Comparison of ENCODE assay signal across 8 cellular contexts in genomic region chr7:101952355-101953247, GRCh38.
DNase-seq lines count a peak whose midpoint lies in the region; ATAC-seq and TF ChIP-seq lines count a peak whose summit lies in the region.

No MANE protein-coding gene starts in this region.

- TF ChIP-seq CTCF in cardiac fibroblast (IDR thresholded peaks at IDR 0.05; ENCODE audit: low read depth, low read length), result no peak

- peak; percentile 87 for DNase-seq in AG08395 (ENCODE audit: low spot score)
- no peak for DNase-seq in Karpas-422
- DNase-seq in cardiac fibroblast (ENCODE audit: low read depth in 2 of 2), result peak; percentile 80 to 84
- DNase-seq in posterior vena cava (ENCODE audit: low spot score), result no peak
- no peak for DNase-seq in NCI-H1417 (lab: John Stamatoyannopoulos, UW)
- DNase-seq in HEK293T (ENCODE audit: extremely low spot score), result no peak

- CTCF ChIA-PET in HEK293T (lab: Yijun Ruan, JAX), result no interaction called here

- peak overlapping the region; percentile 96 for H3K27ac ChIP-seq in Karpas-422 (ENCODE audit: low read length)
- peak overlapping the region; percentile 93 for H3K27ac ChIP-seq in muscle layer of colon (ENCODE audit: low read depth, low read length)

- H3K4me2 ChIP-seq in Karpas-422 (ENCODE audit: low read depth, low read length, poor library complexity, severe bottlenecking), result peak overlapping the region; percentile 24

- no peak overlapping the region for H3K4me3 ChIP-seq in Karpas-422 (ENCODE audit: low read length)
- no peak overlapping the region for H3K4me3 ChIP-seq in cardiac fibroblast (replicated peaks in 1 of 2; ENCODE audit: low read depth in 2 of 2, low read length in 2 of 2)
- peak overlapping the region in 1 of 2 donors; percentile 17 for H3K4me3 ChIP-seq in muscle layer of colon (ENCODE audit: low read depth in 1 of 2, low read length in 2 of 2)

- no peaks in the 10 kb centered on the region for H3K9me2 ChIP-seq in Karpas-422 (replicated peaks; ENCODE audit: insufficient read depth, low read length)

- H3K4me1 ChIP-seq in Karpas-422 (ENCODE audit: low read length), result peaks cover 83% of the 10 kb centered on the region
- peaks cover 63% of the 10 kb centered on the region for H3K4me1 ChIP-seq in muscle layer of colon (ENCODE audit: insufficient read depth, low read length)

- no peaks in the 10 kb centered on the region for H3K36me3 ChIP-seq in Karpas-422 (ENCODE audit: insufficient read depth, low read length)
- no peaks in the 10 kb centered on the region for H3K36me3 ChIP-seq in muscle layer of colon (ENCODE audit: insufficient read depth, low read length)

- H3K27me3 ChIP-seq in Karpas-422 (ENCODE audit: low read length) (no peaks in the 10 kb centered on the region), muscle layer of colon (ENCODE audit: control insufficient read depth in 1 of 2, insufficient read depth in 2 of 2, low read length in 2 of 2) (no peaks in the 10 kb centered on the region)

- POLR2A ChIA-PET in HEK293T (lab: Yijun Ruan, JAX), result interaction anchor here (0.6 kb wide), 1 partner anchor 52 kb away, joined by 3 read pairs; no protein-coding TSS in a partner anchor

- H3K9ac ChIP-seq in Karpas-422 (ENCODE audit: low read length) (peak overlapping the region; percentile 50), muscle layer of colon (ENCODE audit: low read length) (peak overlapping the region; percentile 49)

- intact Hi-C loops in posterior vena cava (cut with DNase I), result no loop called here

- H2AFZ ChIP-seq in Karpas-422 (ENCODE audit: low read length), result no peak overlapping the region

- no peak for ATAC-seq in HG03108 (IDR thresholded peaks at IDR 0.05; ENCODE audit: unreplicated experiment)

- H3K9me3 ChIP-seq in Karpas-422 (ENCODE audit: low read length) (no peaks in the 10 kb centered on the region), muscle layer of colon (ENCODE audit: low read length) (no peaks in the 10 kb centered on the region)

- H3K79me2 ChIP-seq in Karpas-422 (ENCODE audit: low read length), result peaks cover 69% of the 10 kb centered on the region

- no peaks in the 10 kb centered on the region for H4K20me1 ChIP-seq in Karpas-422 (ENCODE audit: insufficient read depth, low read depth, low read length)

TF ChIP-seq in HEK293T, 16 proteins besides CTCF, POLR2A, EP300 and RAD21:
- TF ChIP-seq TARDBP (IDR thresholded peaks at IDR 0.05) (no peak), HDGF (IDR thresholded peaks at IDR 0.05; ENCODE audit: borderline replicate concordance) (no peak), FOXK2 (IDR thresholded peaks at IDR 0.05) (no peak), CTBP1 (IDR thresholded peaks at IDR 0.05; ENCODE audit: borderline replicate concordance) (no peak), PKNOX1 (IDR thresholded peaks at IDR 0.05) (no peak), ZNF384 (IDR thresholded peaks at IDR 0.05) (no peak), SUZ12 (IDR thresholded peaks at IDR 0.05) (no peak), BHLHE40 (IDR thresholded peaks at IDR 0.05; ENCODE audit: borderline replicate concordance) (no peak), L3MBTL2 (conservative IDR thresholded peaks at IDR 0.05) (no peak), FOXM1 (IDR thresholded peaks at IDR 0.05; ENCODE audit: borderline replicate concordance) (no peak), FOXA1 (IDR thresholded peaks at IDR 0.05) (no peak), ARNT (IDR thresholded peaks at IDR 0.05) (no peak), ELF4 (IDR thresholded peaks at IDR 0.05) (no peak), LEF1 (IDR thresholded peaks at IDR 0.05; ENCODE audit: borderline replicate concordance) (no peak), NFRKB (IDR thresholded peaks at IDR 0.05) (no peak), SP1 (IDR thresholded peaks at IDR 0.05) (no peak)

Comparison
In these comparisons a context has a peak if more than half of its experiments do, and no peak if none do; other contexts are left out.
1. DNase-seq: peak in AG08395 (single experiment) and cardiac fibroblast (2 of 2); none in Karpas-422 (single experiment), posterior vena cava (single experiment), NCI-H1417 (0 of 3) and HEK293T (single experiment).